In genomic region chr1:232635778-232636356, GRCh38 we compare ENCODE assay signal across 9 cellular contexts. TPM values are rescaled to one million over a fixed set of nuclear protein-coding genes. Genes with fewer than 3 reads are reported as not detected.
DNase-seq lines count a peak whose midpoint lies in the region; ATAC-seq and TF ChIP-seq lines count a peak whose summit lies in the region.
"Had no signal": no experiment of that assay in that cellular context is flagged by ENCODE, and none has a peak within 500 bp of the region (broad histone marks: within the 10 kb centered on the region; RNA-seq: fewer than 3 reads in every experiment).

No MANE protein-coding gene starts in this region.

- no peaks in the 10 kb centered on the region for H3K9me3 ChIP-seq in heart right ventricle
- H3K9me3 ChIP-seq in spleen, result no peaks in the 10 kb centered on the region

- peak; percentile 86 for TF ChIP-seq CTCF in AG10803 (conservative IDR thresholded peaks at IDR 0.05; ENCODE audit: low read length)
- peak; percentile 50 to 89 (median 85) for TF ChIP-seq CTCF in heart right ventricle (IDR thresholded peaks at IDR 0.05)
- TF ChIP-seq CTCF in spleen (IDR thresholded peaks at IDR 0.05 in 8 of 11, conservative IDR thresholded peaks at IDR 0.05 in 3 of 11), result peak; percentile 28 to 88 (median 77)

- H3K27ac Mint-ChIP-seq in activated T-helper 17 cell treated with anti-CD3 and anti-CD28 coated beads, Interleukin-2, amount 50 U/mL, for 72 hours, result no peak overlapping the region

- H3K4me3 ChIP-seq in AG10803 (ENCODE audit: low read length), result no peak overlapping the region
- no peak overlapping the region for H3K4me3 ChIP-seq in heart right ventricle
- H3K4me3 ChIP-seq in spleen, result no peak overlapping the region

- no peak for TF ChIP-seq POLR2A in spleen (IDR thresholded peaks at IDR 0.05)

- H3K27me3 ChIP-seq in heart right ventricle (no peaks in the 10 kb centered on the region), spleen (replicated peaks in 1 of 7) (peaks cover 0 to 13% (median 0%) of the 10 kb centered on the region in 7 donors)

- H3K27ac ChIP-seq in heart right ventricle (no peak overlapping the region), spleen (no peak overlapping the region)
- H3K27ac ChIP-seq: epithelial cell of prostate had no signal

- H3K36me3 Mint-ChIP-seq in activated T-helper 17 cell treated with anti-CD3 and anti-CD28 coated beads, Interleukin-2, amount 50 U/mL, for 72 hours (ENCODE audit: low read depth), result no peaks in the 10 kb centered on the region

- intact Hi-C loops in heart right ventricle (cut with DNase I), result loop anchor here (1.0 to 10.0 kb wide), 18 partner anchors 159 to 881 kb away; partner anchors contain the start of genes NTPCR (in 5 of the 10) and MAP10 (in 3 of the 10)
- intact Hi-C loops in spleen (cut with DNase I; ENCODE audit: low total_unique reads), result loop anchor here (5.0 to 10.0 kb wide), 3 partner anchors 319 to 539 kb away; partner anchors contain the start of gene NTPCR

- H3K36me3 ChIP-seq in heart right ventricle (no peaks in the 10 kb centered on the region), spleen (no peaks in the 10 kb centered on the region)

- peaks cover 0 to 10% (median 3%) of the 10 kb centered on the region in 9 donors for H3K4me1 ChIP-seq in heart right ventricle
- H3K4me1 ChIP-seq in spleen, result peaks cover under 1 to 30% (median 5%) of the 10 kb centered on the region in 6 donors

- no peak overlapping the region for H3K4me3 Mint-ChIP-seq in activated T-helper 17 cell treated with anti-CD3 and anti-CD28 coated beads, Interleukin-2, amount 50 U/mL, for 72 hours

- no peaks in the 10 kb centered on the region for H3K27me3 Mint-ChIP-seq in activated T-helper 17 cell treated with anti-CD3 and anti-CD28 coated beads, Interleukin-2, amount 50 U/mL, for 72 hours

- 0 to 1% methylated on average over 3 of the region's 3 CpGs for WGBS in heart right ventricle, 2 donors
- WGBS in spleen, 5 donors, result 0 to 2% (median 1%) methylated on average over 3 of the region's 3 CpGs

- no peaks in the 10 kb centered on the region for H3K4me1 Mint-ChIP-seq in activated T-helper 17 cell treated with anti-CD3 and anti-CD28 coated beads, Interleukin-2, amount 50 U/mL, for 72 hours

- DNase-seq in AG10803 (ENCODE audit: low read depth) (peak; percentile 56), NCI-H2107 treated with DMSO at 0.1 percent for 48 hours (lab: John Stamatoyannopoulos, UW; ENCODE audit: unreplicated experiment) (peak; percentile 80), heart right ventricle (no peak), spleen (no peak)

- H3K9me3 Mint-ChIP-seq in activated T-helper 17 cell treated with anti-CD3 and anti-CD28 coated beads, Interleukin-2, amount 50 U/mL, for 72 hours, result no peaks in the 10 kb centered on the region

- peak; percentile 72 for ATAC-seq in GM18511 (IDR thresholded peaks at IDR 0.05; ENCODE audit: unreplicated experiment)
- peak; percentile 50 for ATAC-seq in HG03045 (IDR thresholded peaks at IDR 0.05; ENCODE audit: unreplicated experiment)
- ATAC-seq in activated T-helper 17 cell treated with anti-CD3 and anti-CD28 coated beads, Interleukin-2, amount 50 U/mL, for 72 hours (replicated peaks), result peak; percentile 76
- ATAC-seq in heart right ventricle, result peak in 6 of 8 donors; percentile 53 to 79 (median 70)
- no peak for ATAC-seq in HG03196 (IDR thresholded peaks at IDR 0.05; ENCODE audit: unreplicated experiment)

RNA-seq across cellular contexts. Expression of gene SIPA1L2, which starts 5.9 kb away (rescaled TPM):
- total RNA-seq in activated T-helper 17 cell treated with anti-CD3 and anti-CD28 coated beads, Interleukin-2, amount 50 U/mL, for 72 hours, result 10 to 100 TPM in 1 of 2 donors, 1 to 10 TPM in 1; 2.9 to 19.1 TPM
- total RNA-seq in heart right ventricle (100 to 1,000 TPM in 5 of 10 donors, 10 to 100 TPM in 5; 64.9 to 141 (median 101) TPM), spleen (10 to 100 TPM; 18.4 to 67.7 (median 34.6) TPM)
- polyA plus RNA-seq in heart right ventricle (10 to 100 TPM; 20.3 to 39.3 TPM), spleen (1 to 10 TPM; 1.1 to 5.3 (median 2.3) TPM)

Comparison
In these comparisons a context has a peak if more than half of its experiments do, and no peak if none do; other contexts are left out.
1. DNase-seq: peak in AG10803 (single experiment) and NCI-H2107 treated with DMSO at 0.1 percent for 48 hours (single experiment); none in heart right ventricle (0 of 2) and spleen (single experiment).
2. Peak in every context shown above with its lines, with median percentiles within 50 percentile points of each other: CTCF ChIP-seq.